ENCODE assay signal across 9 cellular contexts in genomic region chrX:1323315-1323714, GRCh38. TPM values are rescaled to one million over a fixed set of nuclear protein-coding genes. Genes with fewer than 3 reads are reported as not detected.
A peak's percentile ranks its signal among the peaks of the same experiment; 100 is the strongest.
DNase-seq lines count a peak whose midpoint lies in the region; ATAC-seq and TF ChIP-seq lines count a peak whose summit lies in the region.
"Had no signal": no experiment of that assay in that cellular context is flagged by ENCODE, and none has a peak within 500 bp of the region (broad histone marks: within the 10 kb centered on the region; RNA-seq: fewer than 3 reads in every experiment).

No MANE protein-coding gene starts in this region.

- DNase-seq in DMS 273 (lab: John Stamatoyannopoulos, UW; ENCODE audit: unreplicated experiment): peak; percentile 68
- DNase-seq in DMS 273 treated with DMSO at 0.1 percent for 48 hours (lab: John Stamatoyannopoulos, UW): no peak
- peak; percentile 10 for DNase-seq in HFF-Myc (ENCODE audit: extremely low read depth, low read depth)
- DNase-seq in NCI-H2227 (lab: John Stamatoyannopoulos, UW; ENCODE audit: unreplicated experiment): peak; percentile 43
- DNase-seq in activated CD4-positive, alpha-beta T cell treated with anti-CD3 and anti-CD28 coated beads, Interleukin-2, amount 50 U/mL, for 4 hours: peak; percentile 37 to 40
- no peak for DNase-seq in foreskin keratinocyte
- DNase-seq in stimulated activated CD4-positive, alpha-beta T cell treated with anti-CD3 and anti-CD28 coated beads, Interleukin-1b, Interleukin-23, amount 100 ng/mL, for 48 hours: peak; percentile 70
- no peak for DNase-seq in DMS79 (lab: John Stamatoyannopoulos, UW)

- H3K4me1 ChIP-seq in foreskin keratinocyte: no peaks in the 10 kb centered on the region
- H3K4me1 ChIP-seq: thyroid gland had no signal

- H3K27me3 ChIP-seq in foreskin keratinocyte: no peaks in the 10 kb centered on the region
- H3K27me3 ChIP-seq: thyroid gland had no signal

- TF ChIP-seq CTCF in HFF-Myc (IDR thresholded peaks at IDR 0.05; ENCODE audit: low read depth, low read length, missing control alignments) (peak; percentile 47), foreskin keratinocyte (conservative IDR thresholded peaks at IDR 0.05) (peak; percentile 6)

- no peak overlapping the region for H3K27ac ChIP-seq in foreskin keratinocyte
- H3K27ac ChIP-seq: thyroid gland had no signal

- H3K4me3 ChIP-seq in HFF-Myc (replicated peaks; ENCODE audit: low read depth, low read length): no peak overlapping the region
- H3K4me3 ChIP-seq: thyroid gland had no signal

- ATAC-seq in foreskin keratinocyte: no peak

RNA-seq across cellular contexts. Expression of gene IL3RA, which starts 13.3 kb away (rescaled TPM):
- not detected in 2 replicates for total RNA-seq in foreskin keratinocyte
- not detected in 2 replicates for polyA plus RNA-seq in foreskin keratinocyte

RNA-seq across cellular contexts. Expression of gene CSF2RA, which starts 54.7 kb away (rescaled TPM):
- 0.10 TPM in 1 of 2 replicates, not detected in the other for total RNA-seq in foreskin keratinocyte
- polyA plus RNA-seq in foreskin keratinocyte: not detected in 2 replicates

Comparison
In these comparisons a context has a peak if more than half of its experiments do, and no peak if none do; other contexts are left out.
1. DNase-seq: peak in DMS 273 (single experiment), HFF-Myc (single experiment), NCI-H2227 (single experiment), activated CD4-positive, alpha-beta T cell treated with anti-CD3 and anti-CD28 coated beads, Interleukin-2, amount 50 U/mL, for 4 hours (2 of 2) and stimulated activated CD4-positive, alpha-beta T cell treated with anti-CD3 and anti-CD28 coated beads, Interleukin-1b, Interleukin-23, amount 100 ng/mL, for 48 hours (single experiment); none in DMS 273 treated with DMSO at 0.1 percent for 48 hours (single experiment), foreskin keratinocyte (0 of 2) and DMS79 (single experiment).